In the genomic region with DNA sequence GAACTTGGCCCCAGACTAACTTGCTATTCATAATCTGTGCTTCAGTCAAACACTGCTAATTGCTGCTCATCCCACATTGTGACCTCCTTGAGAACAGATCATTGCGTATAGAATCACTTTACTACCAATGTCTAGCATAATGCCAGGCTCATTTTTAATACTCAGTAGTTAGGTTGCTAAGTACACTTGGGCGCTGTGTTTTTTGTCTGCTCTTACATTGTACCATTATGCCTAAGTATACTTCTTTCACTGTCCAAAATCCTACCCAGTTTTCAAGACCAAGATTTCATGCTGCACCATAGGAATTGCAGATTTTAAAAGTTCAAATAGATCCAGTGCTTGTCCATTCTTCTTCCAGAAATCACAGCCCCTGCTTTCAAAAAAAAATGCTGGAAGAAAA, we compare ENCODE assay signal across 21 cellular contexts.
"Had no signal": no experiment of that assay in that cellular context is flagged by ENCODE, and none has a peak within 500 bp of the region (broad histone marks: within the 10 kb centered on the region; RNA-seq: fewer than 3 reads in every experiment).

No MANE protein-coding gene starts in this region.

- FAIRE-seq: RCC 7860 had no signal

- ATAC-seq: activated CD8-positive, alpha-beta T cell treated with anti-CD3 and anti-CD28 coated beads, Interleukin-2, amount 10 ng/mL, durations not matched to agents 7 days and 5 days; SK-N-SH treated with all-trans-retinoic acid at 6 μM for 48 hours had no signal

- DNase-seq: activated CD4-positive, alpha-beta T cell treated with anti-CD3 and anti-CD28 coated beads for 48 hours; activated CD4-positive, alpha-beta T cell treated with anti-CD3 and anti-CD28 coated beads, Interleukin-2, amount 50 U/mL, for 4 hours; activated CD4-positive, CD25-positive, alpha-beta regulatory T cell treated with anti-CD3 and anti-CD28 coated beads, Interleukin-2, amount 50 U/mL, for 72 hours; activated CD8-positive, alpha-beta memory T cell treated with anti-CD3 and anti-CD28 coated beads, Interleukin-2, amount 50 U/mL, for 48 hours; activated CD8-positive, alpha-beta T cell treated with anti-CD3 and anti-CD28 coated beads, Interleukin-2, amount 10 ng/mL, durations not matched to agents 7 days and 5 days; activated effector memory CD4-positive, alpha-beta T cell treated with Interleukin-2 at 50 U/mL for 16 hours; activated naive CD4-positive, alpha-beta T cell; activated T-cell treated with anti-CD3 and anti-CD28 coated beads, Interleukin-2, amount 50 U/mL, for 24 hours; aorta; central memory CD4-positive, alpha-beta T cell; MG63; MV-4-11; NCI-H1092 treated with DMSO at 0.1 percent for 48 hours; NCI-H1930; NCI-H510A treated with DMSO at 0.1 percent for 48 hours; NCI-H774; NK-92 treated with Interleukin-12 subunit alpha and Interleukin-12 subunit beta, amount 100 ng/mL, for 24 hours; SHP77; SW 1271 had no signal
